ENCODE assay signal across 8 cellular contexts in genomic region chr3:101828289-101828688, GRCh38. TPM values are rescaled to one million over a fixed set of nuclear protein-coding genes. Genes with fewer than 3 reads are reported as not detected.
DNase-seq lines count a peak whose midpoint lies in the region; ATAC-seq and TF ChIP-seq lines count a peak whose summit lies in the region.

No MANE protein-coding gene starts in this region.

- no peaks in the 10 kb centered on the region for H3K36me3 ChIP-seq in IMR-90 (ENCODE audit: control insufficient read depth, insufficient read depth, low read length)

- H3K4me1 Mint-ChIP-seq in naive thymus-derived CD8-positive, alpha-beta T cell, result peaks cover 13 to 66% (median 63%) of the 10 kb centered on the region in 4 donors

- TSS peak; percentile 20 for BruUV-seq in IMR-90 (replicated peaks; lab: Mats Ljungman, UMichigan)

- peak overlapping the region; percentile 76; the same call in 1 of the 2 replicates for H3K18ac ChIP-seq in IMR-90 (ENCODE audit: low read depth, low read length)

- CTCF ChIA-PET in IMR-90 (lab: Yijun Ruan, JAX), result no interaction called here

- H2AK5ac ChIP-seq in IMR-90 (ENCODE audit: low read depth, low read length), result no peak overlapping the region

- peak overlapping the region; percentile 55 to 93; a peak in 3 of 4 replicates for H4K8ac ChIP-seq in IMR-90 (ENCODE audit: low read depth in 2 of 2, low read length in 2 of 2)

- dilution Hi-C loops in IMR-90 (cut with HindIII; ENCODE audit: low sequenced_read_pairs, unreplicated experiment), result no loop called here

- no peak overlapping the region for H4K91ac ChIP-seq in IMR-90 (ENCODE audit: insufficient read depth, low read depth, low read length)

- no peaks in the 10 kb centered on the region for H3K9me1 ChIP-seq in IMR-90 (ENCODE audit: insufficient read depth, low read length)

- H3K4me2 ChIP-seq in IMR-90 (ENCODE audit: low read depth, low read length), result peak overlapping the region; percentile 84

- H3K27me3 ChIP-seq in IMR-90 (ENCODE audit: control insufficient read depth, insufficient read depth, low read length), result no peaks in the 10 kb centered on the region

- H3K79me1 ChIP-seq in IMR-90 (ENCODE audit: low read depth in 1 of 2, low read length in 2 of 2), result peaks cover 10 to 32% of the 10 kb centered on the region in 2 experiments; a peak in 3 of 4 replicates

- H3K4me3 Mint-ChIP-seq in naive thymus-derived CD8-positive, alpha-beta T cell, result peak overlapping the region; percentile 87 to 98 (median 96)

- H2BK15ac ChIP-seq in IMR-90 (ENCODE audit: low read depth, low read length), result peak overlapping the region; percentile 4; the same call in 1 of the 3 replicates

- peak overlapping the region; percentile 41; the same call in 1 of the 2 replicates for H3K27ac ChIP-seq in IMR-90 (ENCODE audit: insufficient read depth, low read length)

- no peak overlapping the region for H2AFZ ChIP-seq in IMR-90 (replicated peaks; ENCODE audit: low read length, poor library complexity)

- intact Hi-C loops in IMR-90 (cut with micrococcal nuclease), result no loop called here

- H3K27ac Mint-ChIP-seq in naive thymus-derived CD8-positive, alpha-beta T cell, result peak overlapping the region; percentile 88 to 99 (median 98)

- TF ChIP-seq CTCF in AG09309 (IDR thresholded peaks at IDR 0.05; ENCODE audit: control insufficient read depth, insufficient read depth, low read depth, low read length, missing control alignments) (no peak), IMR-90 (conservative IDR thresholded peaks at IDR 0.05; ENCODE audit: low read depth, low read length) (no peak), cardiac fibroblast (IDR thresholded peaks at IDR 0.05; ENCODE audit: low read depth, low read length) (no peak)

- DNase-seq in AG09309 (ENCODE audit: low read depth) (no peak), IMR-90 (no peak), cardiac fibroblast (ENCODE audit: low read depth in 2 of 2) (peak in 1 of 2 donors; percentile 33), NCI-H345 treated with DMSO at 0.1 percent for 48 hours (lab: John Stamatoyannopoulos, UW; ENCODE audit: unreplicated experiment) (no peak), DMS153 (lab: John Stamatoyannopoulos, UW) (no peak)
- no peak for DNase-seq in naive thymus-derived CD8-positive, alpha-beta T cell
- no peak for DNase-seq in activated CD4-positive, alpha-beta T cell treated with anti-CD3 and anti-CD28 coated beads for 1 hour

- no peak for ATAC-seq in IMR-90 (ENCODE audit: low read depth)
- ATAC-seq in naive thymus-derived CD8-positive, alpha-beta T cell, result no peak
- no peak for ATAC-seq in HG03175 (IDR thresholded peaks at IDR 0.05; ENCODE audit: unreplicated experiment)

- H2BK20ac ChIP-seq in IMR-90 (ENCODE audit: low read depth, low read length), result peak overlapping the region; percentile 29; the same call in 1 of the 2 replicates

- H3K4ac ChIP-seq in IMR-90 (ENCODE audit: low read depth, low read length), result no peak overlapping the region; the same call in 1 of the 2 replicates

- no peaks in the 10 kb centered on the region for H3K27me3 Mint-ChIP-seq in naive thymus-derived CD8-positive, alpha-beta T cell

- H2BK120ac ChIP-seq in IMR-90 (ENCODE audit: low read depth, low read length), result peak overlapping the region; percentile 5; the same call in 1 of the 2 replicates

- H3K23ac ChIP-seq in IMR-90 (ENCODE audit: low read depth, low read length), result peak overlapping the region; percentile 20; the same call in 1 of the 2 replicates

- TF ChIP-seq RAD21 in IMR-90 (IDR thresholded peaks at IDR 0.05; ENCODE audit: low read length), result no peak

- H3K9ac ChIP-seq in IMR-90 (ENCODE audit: low read depth, low read length), result peak overlapping the region; percentile 71

- no peak for TF ChIP-seq POLR2A in IMR-90 (IDR thresholded peaks at IDR 0.05; ENCODE audit: low read depth, low read length)

- POLR2A ChIA-PET in IMR-90 (lab: Charles Lee; ENCODE audit: unreplicated experiment), result interaction anchor here (1.0 to 2.1 kb wide), 2 partner anchors 11 to 21 kb away, joined by 3 to 6 read pairs; partner anchors contain the start of gene NFKBIZ
- POLR2A ChIA-PET in naive thymus-derived CD8-positive, alpha-beta T cell (lab: Charles Lee), result interaction anchor here (0.9 to 6.3 kb wide), 10 partner anchors 8 to 397 kb away, joined by 3 to 98 read pairs (median 4); partner anchors contain the start of gene NFKBIZ

- no peak overlapping the region for H2AK9ac ChIP-seq in IMR-90 (replicated peaks; ENCODE audit: low read depth, low read length, poor library complexity)

- peak overlapping the region; percentile 98 for H2BK5ac ChIP-seq in IMR-90 (ENCODE audit: low read depth, low read length, poor library complexity, severe bottlenecking)

- H3K14ac ChIP-seq in IMR-90 (replicated peaks; ENCODE audit: low read depth, low read length), result peak overlapping the region; percentile 77; the same call in 1 of the 2 replicates

- peak overlapping the region; percentile 64 for H3K4me3 ChIP-seq in AG09309 (ENCODE audit: control insufficient read depth, low read depth, low read length)
- peak overlapping the region; percentile 22; the same call in 1 of the 2 replicates for H3K4me3 ChIP-seq in IMR-90 (ENCODE audit: insufficient read depth, low read depth, low read length)
- H3K4me3 ChIP-seq in cardiac fibroblast (replicated peaks in 1 of 2; ENCODE audit: low read depth in 2 of 2, low read length in 2 of 2), result peak overlapping the region; percentile 52 to 57

- H3K4me1 ChIP-seq in IMR-90 (ENCODE audit: control insufficient read depth, insufficient read depth, low read length), result peaks cover 4% of the 10 kb centered on the region; the same call in 1 of the 2 replicates

- H3K9me3 Mint-ChIP-seq in naive thymus-derived CD8-positive, alpha-beta T cell, result no peaks in the 10 kb centered on the region

- no CpG with 5 or more reads among the region's 3 CpGs for WGBS in IMR-90 (ENCODE audit: extremely low coverage in 2 of 2, insufficient read length in 1 of 2), 2 experiments

- H4K20me1 ChIP-seq in IMR-90 (ENCODE audit: insufficient read depth, low read length), result no peaks in the 10 kb centered on the region

- peak overlapping the region; percentile 73; the same call in 1 of the 2 replicates for H3K56ac ChIP-seq in IMR-90 (ENCODE audit: extremely low read depth, insufficient read depth, low read length)

- in situ Hi-C loops in IMR-90 (cut with MboI; ENCODE audit: low sequenced_read_pairs), result no loop called here

- H3K9me3 ChIP-seq in IMR-90 (ENCODE audit: control insufficient read depth, insufficient read depth, low read length), result no peaks in the 10 kb centered on the region

- H4K5ac ChIP-seq in IMR-90 (ENCODE audit: low read depth, low read length), result peak overlapping the region; percentile 25; the same call in 1 of the 2 replicates

- peaks cover 0 to 5% (median 3%) of the 10 kb centered on the region in 3 donors for H3K36me3 Mint-ChIP-seq in naive thymus-derived CD8-positive, alpha-beta T cell

TF ChIP-seq in IMR-90, 13 proteins besides CTCF, POLR2A, EP300 and RAD21:
- TF ChIP-seq CEBPB (IDR thresholded peaks at IDR 0.05; ENCODE audit: low read depth, low read length) (no peak), USF2 (IDR thresholded peaks at IDR 0.05; ENCODE audit: low read depth, low read length) (no peak), NFE2L2 (IDR thresholded peaks at IDR 0.05; ENCODE audit: low read depth, low read length) (no peak), RFX5 (IDR thresholded peaks at IDR 0.05; ENCODE audit: low read depth, low read length) (no peak), MXI1 (IDR thresholded peaks at IDR 0.05; ENCODE audit: borderline replicate concordance, low read depth, low read length) (no peak), CHD1 (IDR thresholded peaks at IDR 0.05; ENCODE audit: low read depth, low read length) (no peak), MAFK (IDR thresholded peaks at IDR 0.05; ENCODE audit: low read depth, low read length) (no peak), FOS (IDR thresholded peaks at IDR 0.05; ENCODE audit: low read depth, low read length) (no peak), RCOR1 (IDR thresholded peaks at IDR 0.05; ENCODE audit: insufficient replicate concordance, low read length) (no peak), BHLHE40 (IDR thresholded peaks at IDR 0.05; ENCODE audit: low read depth, low read length) (no peak), MAZ (IDR thresholded peaks at IDR 0.05; ENCODE audit: borderline replicate concordance, low read depth, low read length) (no peak), SMC3 (IDR thresholded peaks at IDR 0.05; ENCODE audit: low read depth, low read length) (no peak)
- TF ChIP-seq, protein P1, sequence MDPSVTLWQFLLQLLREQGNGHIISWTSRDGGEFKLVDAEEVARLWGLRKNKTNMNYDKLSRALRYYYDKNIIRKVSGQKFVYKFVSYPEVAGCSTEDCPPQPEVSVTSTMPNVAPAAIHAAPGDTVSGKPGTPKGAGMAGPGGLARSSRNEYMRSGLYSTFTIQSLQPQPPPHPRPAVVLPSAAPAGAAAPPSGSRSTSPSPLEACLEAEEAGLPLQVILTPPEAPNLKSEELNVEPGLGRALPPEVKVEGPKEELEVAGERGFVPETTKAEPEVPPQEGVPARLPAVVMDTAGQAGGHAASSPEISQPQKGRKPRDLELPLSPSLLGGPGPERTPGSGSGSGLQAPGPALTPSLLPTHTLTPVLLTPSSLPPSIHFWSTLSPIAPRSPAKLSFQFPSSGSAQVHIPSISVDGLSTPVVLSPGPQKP (IDR thresholded peaks at IDR 0.05; ENCODE audit: borderline replicate concordance, low read depth, low read length), result no peak

RNA-seq across cellular contexts. Expression of gene NFKBIZ, which starts 21.0 kb away (rescaled TPM):
- 35.0 and 43.0 TPM in 2 replicates for total RNA-seq in IMR-90 (2012; rRNA removed)
- polyA plus RNA-seq in IMR-90 (2012; rRNA removed), result 40.9 and 56.2 TPM in 2 replicates
- polyA plus RNA-seq in IMR-90 (2012; cell fraction: cytosol; rRNA removed), result 42.6 and 52.3 TPM in 2 replicates
- polyA plus RNA-seq in IMR-90 (2012; cell fraction: nucleus; rRNA removed; ENCODE audit: low replicate concordance), result 482 and 691 TPM in 2 replicates
- total RNA-seq in naive thymus-derived CD8-positive, alpha-beta T cell, result 100 to 1,000 TPM; 148 to 151 TPM
- 10 to 100 TPM in 2 of 3 donors, 1 to 10 TPM in 1; 9.3 to 23.6 (median 20.2) TPM for polyA plus RNA-seq in naive thymus-derived CD8-positive, alpha-beta T cell

RNA-seq across cellular contexts. Expression of gene NXPE3, which starts 49.3 kb away (rescaled TPM):
- total RNA-seq in IMR-90 (2012; rRNA removed), result 23.1 and 23.8 TPM in 2 replicates
- polyA plus RNA-seq in IMR-90 (2012; rRNA removed), result 18.5 and 20.0 TPM in 2 replicates
- 11.3 and 12.6 TPM in 2 replicates for polyA plus RNA-seq in IMR-90 (2012; cell fraction: cytosol; rRNA removed)
- 9.4 and 12.0 TPM in 2 replicates for polyA plus RNA-seq in IMR-90 (2012; cell fraction: nucleus; rRNA removed; ENCODE audit: low replicate concordance)
- total RNA-seq in naive thymus-derived CD8-positive, alpha-beta T cell, result 10 to 100 TPM; 38.3 to 40.0 TPM
- polyA plus RNA-seq in naive thymus-derived CD8-positive, alpha-beta T cell, result 10 to 100 TPM; 32.5 to 61.0 (median 50.2) TPM
